ENCODE assay signal across 12 cellular contexts in genomic region chr20:24965065-24965919, GRCh38. TPM values are rescaled to one million over a fixed set of nuclear protein-coding genes. Genes with fewer than 3 reads are reported as not detected.
DNase-seq lines count a peak whose midpoint lies in the region; ATAC-seq and TF ChIP-seq lines count a peak whose summit lies in the region.
"Had no signal": no experiment of that assay in that cellular context is flagged by ENCODE, and none has a peak within 500 bp of the region (broad histone marks: within the 10 kb centered on the region; RNA-seq: fewer than 3 reads in every experiment).

No MANE protein-coding gene starts in this region.

- CTCF ChIA-PET in PC-9 (lab: Charles Lee), result no interaction called here

- H3K27ac Mint-ChIP-seq in CD4-positive, CD25-positive, alpha-beta regulatory T cell, result peak overlapping the region; percentile 42 to 84 (median 81)
- H3K27ac Mint-ChIP-seq in central memory CD8-positive, alpha-beta T cell (ENCODE audit: low read depth), result peak overlapping the region; percentile 96
- H3K27ac Mint-ChIP-seq in natural killer cell, result peak overlapping the region; percentile 98 to 100

- intact Hi-C loops in natural killer cell (cut with micrococcal nuclease) (no loop called here), PC-9 (cut with micrococcal nuclease; ENCODE audit: unreplicated experiment) (no loop called here)

- H2AFZ ChIP-seq in PC-9, result no peak overlapping the region

- peaks cover 74% of the 10 kb centered on the region for H3K36me3 ChIP-seq in CD4-positive, CD25-positive, alpha-beta regulatory T cell (ENCODE audit: control insufficient read depth, insufficient read depth, low read length)
- peaks cover 10% of the 10 kb centered on the region; the same call in 1 of the 2 replicates for H3K36me3 ChIP-seq in PC-9 (ENCODE audit: low read depth)
- H3K36me3 ChIP-seq: MG63 had no signal

- H3K27ac ChIP-seq in CD4-positive, CD25-positive, alpha-beta regulatory T cell (ENCODE audit: insufficient read depth, low read length, poor library complexity, severe bottlenecking), result no peak overlapping the region
- H3K27ac ChIP-seq in PC-9, result no peak overlapping the region

- peaks cover 2 to 8% (median 7%) of the 10 kb centered on the region in 4 donors for H3K4me1 Mint-ChIP-seq in CD4-positive, CD25-positive, alpha-beta regulatory T cell
- peaks cover 76% of the 10 kb centered on the region for H3K4me1 Mint-ChIP-seq in central memory CD8-positive, alpha-beta T cell
- H3K4me1 Mint-ChIP-seq in natural killer cell, result peaks cover 86 to 88% of the 10 kb centered on the region in 2 donors

- no peaks in the 10 kb centered on the region for H3K79me2 ChIP-seq in PC-9 (ENCODE audit: low read depth)

- TF ChIP-seq CTCF in natural killer cell (IDR thresholded peaks at IDR 0.05) (no peak), PC-9 (conservative IDR thresholded peaks at IDR 0.05) (no peak)

- H3K4me2 ChIP-seq in PC-9, result no peak overlapping the region

- no TSS peak for BruUV-seq in PC-9 (replicated peaks; lab: Mats Ljungman, UMichigan)

- H3K36me3 Mint-ChIP-seq in CD4-positive, CD25-positive, alpha-beta regulatory T cell, result peaks cover 65% of the 10 kb centered on the region
- peaks cover 85% of the 10 kb centered on the region for H3K36me3 Mint-ChIP-seq in central memory CD8-positive, alpha-beta T cell (ENCODE audit: insufficient read depth)
- peaks cover 18% of the 10 kb centered on the region for H3K36me3 Mint-ChIP-seq in natural killer cell

- no peaks in the 10 kb centered on the region for H3K9me3 Mint-ChIP-seq in CD4-positive, CD25-positive, alpha-beta regulatory T cell
- H3K9me3 Mint-ChIP-seq in central memory CD8-positive, alpha-beta T cell, result no peaks in the 10 kb centered on the region
- H3K9me3 Mint-ChIP-seq in natural killer cell, result no peaks in the 10 kb centered on the region

- no peaks in the 10 kb centered on the region for H3K9me2 ChIP-seq in PC-9 (ENCODE audit: insufficient read depth)

- no peak for DNase-seq in CD4-positive, CD25-positive, alpha-beta regulatory T cell
- peak; percentile 94 to 96 for DNase-seq in NCI-H524 (lab: John Stamatoyannopoulos, UW)
- DNase-seq in central memory CD8-positive, alpha-beta T cell (ENCODE audit: low spot score in 2 of 2), result no peak
- DNase-seq in natural killer cell, result no peak
- no peak for DNase-seq in PC-9
- DNase-seq in NK-92 treated with Interleukin-12 subunit alpha and Interleukin-12 subunit beta, amount 100 ng/mL, for 24 hours (lab: John Stamatoyannopoulos, UW), result no peak
- DNase-seq in NCI-H2227 (lab: John Stamatoyannopoulos, UW; ENCODE audit: unreplicated experiment), result no peak
- DNase-seq: MG63; stimulated activated CD4-positive, alpha-beta T cell treated with anti-CD3 and anti-CD28 coated beads, Interleukin-1b, Interleukin-23, amount 100 ng/mL, for 48 hours had no signal

- H3F3A ChIP-seq in PC-9 (ENCODE audit: insufficient read depth, low read depth), result 0 out of 2 replicates have a peak, but pooled peaks cover 5% of the 10 kb centered on the region

- ATAC-seq in CD4-positive, CD25-positive, alpha-beta regulatory T cell (ENCODE audit: low read depth in 2 of 2), result no peak
- no peak for ATAC-seq in central memory CD8-positive, alpha-beta T cell (replicated peaks; ENCODE audit: extremely low read depth, poor library complexity, severe bottlenecking)
- ATAC-seq in natural killer cell (peak in 1 of 3 donors; percentile 0), HG02938 (IDR thresholded peaks at IDR 0.05; ENCODE audit: unreplicated experiment) (no peak)
- ATAC-seq: Panc1 had no signal

- POLR2A ChIA-PET in PC-9 (lab: Charles Lee; ENCODE audit: unreplicated experiment), result no interaction called here

- H3K9me3 ChIP-seq in CD4-positive, CD25-positive, alpha-beta regulatory T cell (ENCODE audit: control insufficient read depth in 2 of 2, low read length in 2 of 2), result no peaks in the 10 kb centered on the region
- no peaks in the 10 kb centered on the region for H3K9me3 ChIP-seq in PC-9 (ENCODE audit: insufficient read depth, low read depth)
- H3K9me3 ChIP-seq: MG63 had no signal

- no peak overlapping the region for H3K4me3 ChIP-seq in CD4-positive, CD25-positive, alpha-beta regulatory T cell (ENCODE audit: low read depth, low read length)
- H3K4me3 ChIP-seq in PC-9, result no peak overlapping the region
- H3K4me3 ChIP-seq: MG63 had no signal

- H3K4me3 Mint-ChIP-seq in CD4-positive, CD25-positive, alpha-beta regulatory T cell, result peak overlapping the region in 1 of 4 donors; percentile 27
- peak overlapping the region; percentile 74 for H3K4me3 Mint-ChIP-seq in central memory CD8-positive, alpha-beta T cell
- H3K4me3 Mint-ChIP-seq in natural killer cell, result peak overlapping the region; percentile 81

- H4K20me1 ChIP-seq in PC-9 (ENCODE audit: insufficient read depth), result no peaks in the 10 kb centered on the region

- no peaks in the 10 kb centered on the region for H3K27me3 Mint-ChIP-seq in CD4-positive, CD25-positive, alpha-beta regulatory T cell
- no peaks in the 10 kb centered on the region for H3K27me3 Mint-ChIP-seq in central memory CD8-positive, alpha-beta T cell
- no peaks in the 10 kb centered on the region for H3K27me3 Mint-ChIP-seq in natural killer cell (ENCODE audit: low read depth in 2 of 2)

- no peaks in the 10 kb centered on the region for H3K4me1 ChIP-seq in CD4-positive, CD25-positive, alpha-beta regulatory T cell (ENCODE audit: control insufficient read depth, insufficient read depth, low read length, poor library complexity, severe bottlenecking)
- H3K4me1 ChIP-seq in PC-9 (replicated peaks; ENCODE audit: insufficient read depth), result no peaks in the 10 kb centered on the region

- H3K27me3 ChIP-seq in CD4-positive, CD25-positive, alpha-beta regulatory T cell (ENCODE audit: control insufficient read depth, insufficient read depth, low read length), result no peaks in the 10 kb centered on the region
- no peaks in the 10 kb centered on the region for H3K27me3 ChIP-seq in PC-9 (ENCODE audit: insufficient read depth, low read depth)
- H3K27me3 ChIP-seq: MG63 had no signal

RNA-seq across cellular contexts. Expression of gene CST7, which starts 16.2 kb away (rescaled TPM):
- 30.7 TPM for total RNA-seq in CD4-positive, CD25-positive, alpha-beta regulatory T cell
- polyA plus RNA-seq in CD4-positive, CD25-positive, alpha-beta regulatory T cell, result 100 to 1,000 TPM in 3 of 4 donors, 10 to 100 TPM in 1; 56.7 to 208 (median 161) TPM
- total RNA-seq in natural killer cell (100 to 1,000 TPM; 590 to 700 (median 619) TPM), PC-9 (2021) (not detected in 2 replicates)
- total RNA-seq: Daoy had no signal

RNA-seq across cellular contexts. Expression of gene APMAP, which starts 27.3 kb away (rescaled TPM):
- 28.2 TPM for total RNA-seq in CD4-positive, CD25-positive, alpha-beta regulatory T cell
- 10 to 100 TPM; 68.4 to 83.2 (median 72.4) TPM for polyA plus RNA-seq in CD4-positive, CD25-positive, alpha-beta regulatory T cell
- 100 to 1,000 TPM; 205 to 212 (median 207) TPM for total RNA-seq in natural killer cell
- total RNA-seq in PC-9 (2021), result 96.6 and 103 TPM in 2 replicates

Comparison
In these comparisons a context has a peak if more than half of its experiments do, and no peak if none do; other contexts are left out.
1. DNase-seq: peak in NCI-H524 (2 of 2); none in CD4-positive, CD25-positive, alpha-beta regulatory T cell (0 of 3), central memory CD8-positive, alpha-beta T cell (0 of 2), natural killer cell (single experiment), PC-9 (0 of 2), NK-92 treated with Interleukin-12 subunit alpha and Interleukin-12 subunit beta, amount 100 ng/mL, for 24 hours (single experiment) and NCI-H2227 (single experiment).
2. RNA of gene CST7, which starts 16.2 kb away (total RNA-seq): 590 to 700 TPM in natural killer cell and 30.7 TPM in CD4-positive, CD25-positive, alpha-beta regulatory T cell (single experiment); not detected in PC-9; every median in the first group is over 10 times any median in the second.
3. Peak in every context shown above with its lines, with median percentiles within 50 percentile points of each other: H3K27ac Mint-ChIP-seq.